9 cellular contexts compared by ENCODE assay signal in genomic region chr10:34152434-34152833, GRCh38.
"Had no signal": no experiment of that assay in that cellular context is flagged by ENCODE, and none has a peak within 500 bp of the region (broad histone marks: within the 10 kb centered on the region; RNA-seq: fewer than 3 reads in every experiment).

No MANE protein-coding gene starts in this region.

- H3K36me3 ChIP-seq: HAP-1 had no signal

- H3K36me3 Mint-ChIP-seq: IgD-negative memory B cell had no signal

- ATAC-seq: HCT116 had no signal

- H3K4me3 Mint-ChIP-seq: HFFc6, IgD-negative memory B cell had no signal

- H3K9ac ChIP-seq: GM23248 had no signal

- H3K27ac ChIP-seq: GM23248, HL-60 had no signal

- H3K9me3 Mint-ChIP-seq: HFFc6 had no signal

- H2AFZ ChIP-seq: GM23248 had no signal

- H3K27ac Mint-ChIP-seq: HFFc6, IgD-negative memory B cell had no signal

- H3K4me1 Mint-ChIP-seq: IgD-negative memory B cell had no signal

- H3K4me3 ChIP-seq: GM23248, HAP-1 had no signal

- DNase-seq: GM23248, GOT3, H7, HFFc6, KBM-7 had no signal

- H3K9me3 ChIP-seq: HAP-1 had no signal

- H3K27me3 Mint-ChIP-seq: IgD-negative memory B cell had no signal
